1 cellular context compared by ENCODE assay signal in the genomic region with DNA sequence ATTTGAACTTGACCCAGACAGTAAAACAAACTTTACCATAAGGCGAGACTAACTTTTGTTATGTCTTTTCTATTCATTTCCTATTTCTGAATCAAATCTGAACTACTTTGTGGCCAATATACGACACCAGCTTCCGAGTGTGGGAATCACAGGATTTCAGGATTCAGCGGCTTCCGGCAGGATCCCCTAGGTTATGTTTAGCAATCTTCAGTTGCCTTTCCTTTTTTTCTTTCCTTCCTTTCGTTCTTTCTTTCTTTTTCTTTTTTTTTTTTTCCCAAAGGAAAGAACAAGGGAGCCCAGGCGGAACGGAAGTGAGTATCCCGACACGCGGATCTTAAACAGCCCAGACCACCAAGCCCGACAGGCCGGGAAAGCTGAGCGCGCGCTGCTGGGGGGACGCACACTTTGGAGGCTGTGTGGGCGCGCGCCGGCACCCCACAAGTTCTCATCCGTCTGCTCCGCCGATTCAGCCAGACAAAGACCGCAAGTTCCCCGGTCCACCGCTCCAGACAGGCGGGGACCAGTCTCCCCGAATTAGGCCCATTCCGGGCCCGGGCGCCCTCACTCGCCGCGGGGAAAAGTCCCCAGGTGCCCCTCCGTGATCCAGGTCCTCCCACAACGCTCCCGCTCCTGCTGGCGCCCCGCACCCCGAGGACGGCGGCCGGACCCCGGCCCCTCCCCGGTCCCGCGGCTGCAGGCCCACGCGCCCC.
TF ChIP-seq lines count a peak whose summit lies in the region.

No MANE protein-coding gene starts in this region.

TF ChIP-seq in SK-N-SH treated with all-trans-retinoic acid at 6 μM for 48 hours, 23 proteins besides CTCF, POLR2A, EP300 and RAD21 (continued from another document):
- TF ChIP-seq, protein P1, sequence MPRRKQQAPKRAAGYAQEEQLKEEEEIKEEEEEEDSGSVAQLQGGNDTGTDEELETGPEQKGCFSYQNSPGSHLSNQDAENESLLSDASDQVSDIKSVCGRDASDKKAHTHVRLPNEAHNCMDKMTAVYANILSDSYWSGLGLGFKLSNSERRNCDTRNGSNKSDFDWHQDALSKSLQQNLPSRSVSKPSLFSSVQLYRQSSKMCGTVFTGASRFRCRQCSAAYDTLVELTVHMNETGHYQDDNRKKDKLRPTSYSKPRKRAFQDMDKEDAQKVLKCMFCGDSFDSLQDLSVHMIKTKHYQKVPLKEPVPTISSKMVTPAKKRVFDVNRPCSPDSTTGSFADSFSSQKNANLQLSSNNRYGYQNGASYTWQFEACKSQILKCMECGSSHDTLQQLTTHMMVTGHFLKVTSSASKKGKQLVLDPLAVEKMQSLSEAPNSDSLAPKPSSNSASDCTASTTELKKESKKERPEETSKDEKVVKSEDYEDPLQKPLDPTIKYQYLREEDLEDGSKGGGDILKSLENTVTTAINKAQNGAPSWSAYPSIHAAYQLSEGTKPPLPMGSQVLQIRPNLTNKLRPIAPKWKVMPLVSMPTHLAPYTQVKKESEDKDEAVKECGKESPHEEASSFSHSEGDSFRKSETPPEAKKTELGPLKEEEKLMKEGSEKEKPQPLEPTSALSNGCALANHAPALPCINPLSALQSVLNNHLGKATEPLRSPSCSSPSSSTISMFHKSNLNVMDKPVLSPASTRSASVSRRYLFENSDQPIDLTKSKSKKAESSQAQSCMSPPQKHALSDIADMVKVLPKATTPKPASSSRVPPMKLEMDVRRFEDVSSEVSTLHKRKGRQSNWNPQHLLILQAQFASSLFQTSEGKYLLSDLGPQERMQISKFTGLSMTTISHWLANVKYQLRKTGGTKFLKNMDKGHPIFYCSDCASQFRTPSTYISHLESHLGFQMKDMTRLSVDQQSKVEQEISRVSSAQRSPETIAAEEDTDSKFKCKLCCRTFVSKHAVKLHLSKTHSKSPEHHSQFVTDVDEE (CRISPR knock-in tag; IDR thresholded peaks at IDR 0.05): no peak
- no peak for TF ChIP-seq ZNF70 (CRISPR knock-in tag; IDR thresholded peaks at IDR 0.05)
- TF ChIP-seq ZNF565 (CRISPR knock-in tag; conservative IDR thresholded peaks at IDR 0.05; ENCODE audit: low read depth): no peak
